1 cellular context compared by ENCODE assay signal in genomic region chr3:50258979-50259378, GRCh38.
TF ChIP-seq lines count a peak whose summit lies in the region.

No MANE protein-coding gene starts in this region.

TF ChIP-seq in neural cell, 6 proteins besides CTCF, POLR2A, EP300 and RAD21:
- TF ChIP-seq REST (IDR thresholded peaks at IDR 0.05; ENCODE audit: borderline replicate concordance), result no peak
- TF ChIP-seq SMC3 (conservative IDR thresholded peaks at IDR 0.05; ENCODE audit: poor library complexity), result no peak
- TF ChIP-seq TAF1 (IDR thresholded peaks at IDR 0.05; ENCODE audit: low read depth), result no peak
- no peak for TF ChIP-seq POLR2AphosphoS5 (IDR thresholded peaks at IDR 0.05)
- TF ChIP-seq MXI1 (conservative IDR thresholded peaks at IDR 0.05; ENCODE audit: poor library complexity, severe bottlenecking), result no peak
- TF ChIP-seq EZH2 (IDR thresholded peaks at IDR 0.05; ENCODE audit: borderline replicate concordance, insufficient read depth, low read length, poor library complexity, severe bottlenecking), result no peak
